21 cellular contexts compared by ENCODE assay signal in the genomic region with DNA sequence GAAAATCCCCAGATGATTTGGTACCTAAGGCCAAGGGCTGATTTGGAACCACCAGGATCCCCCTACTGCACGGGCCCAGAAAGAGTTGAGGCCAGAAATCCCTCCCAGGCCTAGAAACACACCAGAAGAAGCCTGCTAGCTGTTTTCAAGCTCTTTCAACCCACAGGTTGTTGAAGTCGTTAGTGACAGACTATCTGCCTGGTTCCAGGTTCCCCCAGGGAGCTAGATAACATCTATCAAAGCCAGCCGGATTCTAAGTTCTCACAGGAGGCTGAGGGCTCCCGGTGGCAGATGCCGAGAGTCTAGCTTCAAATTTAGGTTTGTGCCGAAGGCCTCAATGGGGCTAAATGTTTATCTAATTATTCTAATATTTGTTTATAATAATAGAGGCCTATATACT.
"Had no signal": no experiment of that assay in that cellular context is flagged by ENCODE, and none has a peak within 500 bp of the region (broad histone marks: within the 10 kb centered on the region; RNA-seq: fewer than 3 reads in every experiment).

No MANE protein-coding gene starts in this region.

- H3K27me3 ChIP-seq: neutrophil, right lobe of liver, uterus had no signal

- ATAC-seq: activated CD4-positive, CD25-positive, alpha-beta regulatory T cell treated with anti-CD3 and anti-CD28 coated beads, Interleukin-2, amount 50 U/mL, for 24 hours; left ventricle myocardium superior; right lobe of liver had no signal

- FAIRE-seq: colon, frontal cortex had no signal

- H3K4me3 ChIP-seq: right lobe of liver, thoracic aorta, uterus had no signal

- H3K27ac ChIP-seq: neutrophil, right lobe of liver, thoracic aorta, uterus had no signal

- H3K36me3 ChIP-seq: neutrophil, right lobe of liver, thoracic aorta, uterus had no signal

- H3K4me1 ChIP-seq: right lobe of liver, uterus had no signal

- H3K9me3 ChIP-seq: neutrophil, right lobe of liver, thoracic aorta, uterus had no signal

- DNase-seq: activated CD4-positive, alpha-beta T cell treated with anti-CD3 and anti-CD28 coated beads for 48 hours; activated CD4-positive, alpha-beta T cell treated with anti-CD3 and anti-CD28 coated beads, Interleukin-2, amount 50 U/mL, for 48 hours; activated CD8-positive, alpha-beta memory T cell treated with anti-CD3 and anti-CD28 coated beads for 24 hours; activated effector memory CD4-positive, alpha-beta T cell treated with Interleukin-2 at 50 U/mL for 16 hours; activated naive CD4-positive, alpha-beta T cell treated with Interleukin-2 at 50 U/mL for 16 hours; anterior cingulate cortex; dermis blood vessel endothelial cell; effector CD4-positive, alpha-beta T cell; left ventricle myocardium superior; naive B cell; nephron progenitor cell; right lobe of liver; stimulated activated CD4-positive, alpha-beta T cell treated with anti-CD3 and anti-CD28 coated beads, Interleukin-2, amount 100 ng/mL, for 48 hours; stimulated activated naive CD4-positive, alpha-beta T cell treated with Interleukin-2 at 50 U/mL for 16 hours; T-helper 2 cell; uterus had no signal
